28 cellular contexts compared by ENCODE assay signal in the genomic region with DNA sequence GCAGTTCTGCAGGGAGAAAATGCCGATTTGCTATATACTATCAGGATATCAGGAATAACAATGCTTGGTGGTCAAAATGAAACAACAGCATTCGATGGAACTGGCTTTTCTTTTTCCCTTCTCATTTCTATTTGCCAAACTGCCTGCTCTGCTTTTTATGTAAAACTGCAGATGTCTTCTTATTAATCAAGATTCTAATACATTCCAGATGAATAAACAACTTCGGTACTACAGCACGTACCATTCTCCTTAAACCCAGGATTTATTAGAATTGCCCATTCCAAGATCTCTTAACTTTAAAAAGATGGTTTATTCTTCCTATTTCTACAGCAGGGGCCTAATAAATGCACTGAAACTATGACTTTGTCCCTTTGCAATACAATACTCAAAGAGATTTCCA.
"Had no signal": no experiment of that assay in that cellular context is flagged by ENCODE, and none has a peak within 500 bp of the region (broad histone marks: within the 10 kb centered on the region; RNA-seq: fewer than 3 reads in every experiment).

No MANE protein-coding gene starts in this region.

- H3K27ac Mint-ChIP-seq: activated CD4-positive, alpha-beta memory T cell treated with anti-CD3 and anti-CD28 coated beads, Interleukin-2, amount 10 ng/mL, durations not matched to agents 7 days and 5 days; activated CD4-positive, alpha-beta T cell treated with anti-CD3 and anti-CD28 coated beads, Interleukin-2, amount 10 ng/mL, durations not matched to agents 24 days and 14 days; activated naive CD4-positive, alpha-beta T cell treated with anti-CD3 and anti-CD28 coated beads, Interleukin-2, amount 50 U/mL, for 24 hours; activated naive CD8-positive, alpha-beta T cell treated with anti-CD3 and anti-CD28 coated beads, Interleukin-2, amount 50 U/mL, for 24 hours; activated T-cell treated with anti-CD3 and anti-CD28 coated beads, Interleukin-2, amount 50 U/mL, for 24 hours; activated T-helper 17 cell treated with anti-CD3 and anti-CD28 coated beads, Interleukin-2, amount 50 U/mL, for 72 hours; mesothelial cell of epicardium; naive B cell; progenitor cell of endocrine pancreas; stimulated activated effector memory CD8-positive, alpha-beta T cell treated with anti-CD3 and anti-CD28 coated beads, Interleukin-12 subunit alpha, Interleukin-12 subunit beta, amount 100 ng/mL, for 72 hours; stimulated activated naive CD8-positive, alpha-beta T cell treated with anti-CD3 and anti-CD28 coated beads, Interleukin-15, amount 100 ng/mL, for 72 hours; T-helper 17 cell had no signal

- H3K4me3 Mint-ChIP-seq: activated CD4-positive, alpha-beta memory T cell treated with anti-CD3 and anti-CD28 coated beads, Interleukin-2, amount 10 ng/mL, durations not matched to agents 7 days and 5 days; activated CD4-positive, alpha-beta T cell treated with anti-CD3 and anti-CD28 coated beads, Interleukin-2, amount 10 ng/mL, durations not matched to agents 24 days and 14 days; activated naive CD4-positive, alpha-beta T cell treated with anti-CD3 and anti-CD28 coated beads, Interleukin-2, amount 50 U/mL, for 24 hours; activated naive CD8-positive, alpha-beta T cell treated with anti-CD3 and anti-CD28 coated beads, Interleukin-2, amount 50 U/mL, for 24 hours; activated T-cell treated with anti-CD3 and anti-CD28 coated beads, Interleukin-2, amount 50 U/mL, for 24 hours; activated T-helper 17 cell treated with anti-CD3 and anti-CD28 coated beads, Interleukin-2, amount 50 U/mL, for 72 hours; central memory CD8-positive, alpha-beta T cell; mesothelial cell of epicardium; naive B cell; stimulated activated effector memory CD8-positive, alpha-beta T cell treated with anti-CD3 and anti-CD28 coated beads, Interleukin-12 subunit alpha, Interleukin-12 subunit beta, amount 100 ng/mL, for 72 hours; stimulated activated naive CD8-positive, alpha-beta T cell treated with anti-CD3 and anti-CD28 coated beads, Interleukin-15, amount 100 ng/mL, for 72 hours; T-helper 17 cell had no signal

- H3K9me3 ChIP-seq: breast epithelium, gastroesophageal sphincter, ovary, right lobe of liver, thyroid gland, upper lobe of right lung had no signal

- H3K4me1 Mint-ChIP-seq: activated CD4-positive, alpha-beta memory T cell treated with anti-CD3 and anti-CD28 coated beads, Interleukin-2, amount 10 ng/mL, durations not matched to agents 7 days and 5 days; activated CD4-positive, alpha-beta T cell treated with anti-CD3 and anti-CD28 coated beads, Interleukin-2, amount 10 ng/mL, durations not matched to agents 24 days and 14 days; activated naive CD4-positive, alpha-beta T cell treated with anti-CD3 and anti-CD28 coated beads, Interleukin-2, amount 50 U/mL, for 24 hours; activated naive CD8-positive, alpha-beta T cell treated with anti-CD3 and anti-CD28 coated beads, Interleukin-2, amount 50 U/mL, for 24 hours; activated T-helper 17 cell treated with anti-CD3 and anti-CD28 coated beads, Interleukin-2, amount 50 U/mL, for 72 hours; central memory CD8-positive, alpha-beta T cell; naive B cell; stimulated activated effector memory CD8-positive, alpha-beta T cell treated with anti-CD3 and anti-CD28 coated beads, Interleukin-12 subunit alpha, Interleukin-12 subunit beta, amount 100 ng/mL, for 72 hours; stimulated activated naive CD8-positive, alpha-beta T cell treated with anti-CD3 and anti-CD28 coated beads, Interleukin-15, amount 100 ng/mL, for 72 hours; T-helper 17 cell had no signal

- H3K9me3 Mint-ChIP-seq: activated CD4-positive, alpha-beta T cell treated with anti-CD3 and anti-CD28 coated beads, Interleukin-2, amount 10 ng/mL, durations not matched to agents 24 days and 14 days; activated naive CD8-positive, alpha-beta T cell treated with anti-CD3 and anti-CD28 coated beads, Interleukin-2, amount 50 U/mL, for 24 hours; activated T-cell treated with anti-CD3 and anti-CD28 coated beads, Interleukin-2, amount 50 U/mL, for 24 hours; mesothelial cell of epicardium; naive B cell; stimulated activated naive CD8-positive, alpha-beta T cell treated with anti-CD3 and anti-CD28 coated beads, Interleukin-15, amount 100 ng/mL, for 72 hours had no signal

- H3K4me3 ChIP-seq: breast epithelium, gastroesophageal sphincter, ovary, right lobe of liver, thyroid gland, upper lobe of right lung had no signal

- H3K27me3 Mint-ChIP-seq: activated CD4-positive, alpha-beta memory T cell treated with anti-CD3 and anti-CD28 coated beads, Interleukin-2, amount 10 ng/mL, durations not matched to agents 7 days and 5 days; activated CD4-positive, alpha-beta T cell treated with anti-CD3 and anti-CD28 coated beads, Interleukin-2, amount 10 ng/mL, durations not matched to agents 24 days and 14 days; activated T-cell treated with anti-CD3 and anti-CD28 coated beads, Interleukin-2, amount 50 U/mL, for 24 hours; central memory CD8-positive, alpha-beta T cell; stimulated activated naive CD8-positive, alpha-beta T cell treated with anti-CD3 and anti-CD28 coated beads, Interleukin-15, amount 100 ng/mL, for 72 hours had no signal

- H3K27me3 ChIP-seq: breast epithelium, gastroesophageal sphincter, ovary, right lobe of liver, thyroid gland, upper lobe of right lung had no signal

- H3K36me3 Mint-ChIP-seq: activated naive CD4-positive, alpha-beta T cell treated with anti-CD3 and anti-CD28 coated beads, Interleukin-2, amount 50 U/mL, for 24 hours; mesothelial cell of epicardium; naive B cell; stimulated activated effector memory CD8-positive, alpha-beta T cell treated with anti-CD3 and anti-CD28 coated beads, Interleukin-12 subunit alpha, Interleukin-12 subunit beta, amount 100 ng/mL, for 72 hours had no signal

- H3K4me1 ChIP-seq: gastroesophageal sphincter, right lobe of liver, thyroid gland, upper lobe of right lung had no signal

- DNase-seq: activated CD4-positive, alpha-beta memory T cell treated with anti-CD3 and anti-CD28 coated beads, Interleukin-2, amount 10 ng/mL, durations not matched to agents 7 days and 5 days; activated CD4-positive, alpha-beta T cell treated with anti-CD3 and anti-CD28 coated beads, Interleukin-2, amount 10 ng/mL, durations not matched to agents 24 days and 14 days; activated CD4-positive, CD25-positive, alpha-beta regulatory T cell treated with anti-CD3 and anti-CD28 coated beads, Interleukin-2, amount 50 U/mL, for 72 hours; activated CD8-positive, alpha-beta memory T cell treated with anti-CD3 and anti-CD28 coated beads, Interleukin-2, amount 50 U/mL, for 48 hours; activated gamma-delta T cell treated with Interleukin-2 at 50 U/mL for 16 hours; activated naive CD8-positive, alpha-beta T cell treated with anti-CD3 and anti-CD28 coated beads, Interleukin-2, amount 50 U/mL, for 24 hours; activated T-cell treated with anti-CD3 and anti-CD28 coated beads, Interleukin-2, amount 50 U/mL, for 24 hours; effector CD8-positive, alpha-beta T cell; hippocampal formation; left cardiac atrium; mammary epithelial cell; naive B cell; ovary; right lobe of liver; small intestine; stimulated activated CD4-positive, alpha-beta T cell treated with anti-CD3 and anti-CD28 coated beads, Interleukin-4, amount 100 ng/mL, for 24 hours; stimulated activated naive CD8-positive, alpha-beta T cell treated with anti-CD3 and anti-CD28 coated beads, Interleukin-15, amount 100 ng/mL, for 72 hours; T-helper 17 cell; thyroid gland; upper lobe of right lung had no signal

- ATAC-seq: activated naive CD8-positive, alpha-beta T cell treated with anti-CD3 and anti-CD28 coated beads, Interleukin-2, amount 50 U/mL, for 24 hours; activated T-helper 17 cell treated with anti-CD3 and anti-CD28 coated beads, Interleukin-2, amount 50 U/mL, for 72 hours; gastroesophageal sphincter; left cardiac atrium; right lobe of liver; stimulated activated effector memory CD8-positive, alpha-beta T cell treated with anti-CD3 and anti-CD28 coated beads, Interleukin-12 subunit alpha, Interleukin-12 subunit beta, amount 100 ng/mL, for 72 hours; stimulated activated naive CD8-positive, alpha-beta T cell treated with anti-CD3 and anti-CD28 coated beads, Interleukin-15, amount 100 ng/mL, for 72 hours; T-helper 17 cell; upper lobe of right lung had no signal

- H3K36me3 ChIP-seq: breast epithelium, gastroesophageal sphincter, ovary, right lobe of liver, thyroid gland, upper lobe of right lung had no signal

- H3K27ac ChIP-seq: breast epithelium, gastroesophageal sphincter, ovary, right lobe of liver, thyroid gland, upper lobe of right lung had no signal
